Comparison of ENCODE assay signal across 12 cellular contexts in genomic region chr1:226360106-226360746, GRCh38. TPM values are rescaled to one million over a fixed set of nuclear protein-coding genes. Genes with fewer than 3 reads are reported as not detected.
DNase-seq lines count a peak whose midpoint lies in the region; ATAC-seq and TF ChIP-seq lines count a peak whose summit lies in the region.
"Had no signal": no experiment of that assay in that cellular context is flagged by ENCODE, and none has a peak within 500 bp of the region (broad histone marks: within the 10 kb centered on the region; RNA-seq: fewer than 3 reads in every experiment).

No MANE protein-coding gene starts in this region.

- TF ChIP-seq CTCF in glutamatergic neuron (IDR thresholded peaks at IDR 0.05; ENCODE audit: partially characterized antibody, unreplicated experiment): no peak
- TF ChIP-seq CTCF in nephron progenitor cell (IDR thresholded peaks at IDR 0.05): no peak

- peaks cover 5% of the 10 kb centered on the region for H3K36me3 Mint-ChIP-seq in glutamatergic neuron (ENCODE audit: unreplicated experiment)
- peaks cover 84% of the 10 kb centered on the region for H3K36me3 Mint-ChIP-seq in nephron progenitor cell (ENCODE audit: low read depth)
- H3K36me3 Mint-ChIP-seq in activated CD4-positive, alpha-beta memory T cell treated with anti-CD3 and anti-CD28 coated beads for 36 hours: peaks cover 55% of the 10 kb centered on the region

- peaks cover 16% of the 10 kb centered on the region for H3K27me3 Mint-ChIP-seq in glutamatergic neuron (ENCODE audit: unreplicated experiment)
- no peaks in the 10 kb centered on the region for H3K27me3 Mint-ChIP-seq in nephron progenitor cell (ENCODE audit: low read depth, poor library complexity)
- no peaks in the 10 kb centered on the region for H3K27me3 Mint-ChIP-seq in activated CD4-positive, alpha-beta memory T cell treated with anti-CD3 and anti-CD28 coated beads for 36 hours

- ATAC-seq in GM18873 (IDR thresholded peaks at IDR 0.05; ENCODE audit: low FRiP score, unreplicated experiment) (peak; percentile 84), GM21717 (IDR thresholded peaks at IDR 0.05; ENCODE audit: unreplicated experiment) (peak; percentile 52), HG03139 (IDR thresholded peaks at IDR 0.05; ENCODE audit: unreplicated experiment) (peak; percentile 48)
- ATAC-seq: body of pancreas had no signal

- H3K9me3 Mint-ChIP-seq in glutamatergic neuron (ENCODE audit: unreplicated experiment) (peaks cover 23% of the 10 kb centered on the region), nephron progenitor cell (no peaks in the 10 kb centered on the region)
- no peaks in the 10 kb centered on the region for H3K9me3 Mint-ChIP-seq in activated CD4-positive, alpha-beta memory T cell treated with anti-CD3 and anti-CD28 coated beads for 36 hours

- peaks cover 41% of the 10 kb centered on the region for H3K4me1 Mint-ChIP-seq in glutamatergic neuron (ENCODE audit: low read depth, unreplicated experiment)
- H3K4me1 Mint-ChIP-seq in nephron progenitor cell: peaks cover 21% of the 10 kb centered on the region
- no peaks in the 10 kb centered on the region for H3K4me1 Mint-ChIP-seq in activated CD4-positive, alpha-beta memory T cell treated with anti-CD3 and anti-CD28 coated beads for 36 hours (ENCODE audit: low read depth)

- intact Hi-C loops in activated CD4-positive, alpha-beta memory T cell treated with anti-CD3 and anti-CD28 coated beads for 36 hours (cut with micrococcal nuclease): no loop called here

- DNase-seq in glutamatergic neuron (no peak), nephron progenitor cell (no peak), NCI-H345 treated with DMSO at 0.1 percent for 48 hours (lab: John Stamatoyannopoulos, UW; ENCODE audit: unreplicated experiment) (no peak)
- DNase-seq in activated CD4-positive, alpha-beta memory T cell treated with anti-CD3 and anti-CD28 coated beads for 36 hours: no peak
- DNase-seq: activated T-cell treated with anti-CD3 and anti-CD28 coated beads, Interleukin-2, amount 50 U/mL, for 1 hour; body of pancreas; NCI-H187 treated with DMSO at 0.1 percent for 48 hours; PC-9; T1000 had no signal

- CTCF ChIA-PET in activated CD4-positive, alpha-beta memory T cell treated with anti-CD3 and anti-CD28 coated beads for 36 hours (lab: Charles Lee): no interaction called here

- H3K27ac Mint-ChIP-seq in glutamatergic neuron (ENCODE audit: unreplicated experiment): peak overlapping the region; percentile 38
- H3K27ac Mint-ChIP-seq in nephron progenitor cell: no peak overlapping the region
- H3K27ac Mint-ChIP-seq in activated CD4-positive, alpha-beta memory T cell treated with anti-CD3 and anti-CD28 coated beads for 36 hours: no peak overlapping the region

- H3K4me3 Mint-ChIP-seq in glutamatergic neuron (ENCODE audit: unreplicated experiment) (no peak overlapping the region), nephron progenitor cell (no peak overlapping the region)
- no peak overlapping the region for H3K4me3 Mint-ChIP-seq in activated CD4-positive, alpha-beta memory T cell treated with anti-CD3 and anti-CD28 coated beads for 36 hours

- POLR2A ChIA-PET in activated CD4-positive, alpha-beta memory T cell treated with anti-CD3 and anti-CD28 coated beads for 36 hours (lab: Charles Lee): no interaction called here

RNA-seq across cellular contexts. Expression of gene PARP1, which starts 47.7 kb away (rescaled TPM):
- total RNA-seq in glutamatergic neuron (ENCODE audit: unreplicated experiment): 168 TPM
- 100 to 1,000 TPM; 301 to 308 TPM for total RNA-seq in activated CD4-positive, alpha-beta memory T cell treated with anti-CD3 and anti-CD28 coated beads for 36 hours

RNA-seq across cellular contexts. Expression of gene LIN9, which starts 51.3 kb away (rescaled TPM):
- 7.1 TPM for total RNA-seq in glutamatergic neuron (ENCODE audit: unreplicated experiment)
- total RNA-seq in activated CD4-positive, alpha-beta memory T cell treated with anti-CD3 and anti-CD28 coated beads for 36 hours: 1 to 10 TPM; 9.5 to 9.6 TPM
